Comparison of ENCODE assay signal across 8 cellular contexts in genomic region chr4:54657556-54658313, GRCh38. TPM values are rescaled to one million over a fixed set of nuclear protein-coding genes. Genes with fewer than 3 reads are reported as not detected.
DNase-seq lines count a peak whose midpoint lies in the region; ATAC-seq, FAIRE-seq and TF ChIP-seq lines count a peak whose summit lies in the region.

TSS of gene KIT (plus strand) at chr4:54657957. CDS start at chr4:54658015, 58 bp downstream.

- no peak within 1 kb of the TSS for H3K27ac Mint-ChIP-seq in T-cell
- H3K27ac Mint-ChIP-seq in central memory CD8-positive, alpha-beta T cell (ENCODE audit: low read depth): no peak within 1 kb of the TSS

- intact Hi-C loops in left colon (cut with DNase I, micrococcal nuclease): no loop called here

- CTCF ChIA-PET in T-cell (lab: Charles Lee): no interaction called here

- FAIRE-seq in urothelium cell line (lab: Jason Lieb, UNC): no peak

- peak within 1 kb of the TSS; percentile 70 to 83 (median 75) for H3K4me3 Mint-ChIP-seq in T-cell
- H3K4me3 Mint-ChIP-seq in central memory CD8-positive, alpha-beta T cell: peak within 1 kb of the TSS; percentile 57

- TF ChIP-seq RAD21 in Ishikawa (IDR thresholded peaks at IDR 0.05; ENCODE audit: low read depth): no peak

- peaks cover 44 to 65% of the 10 kb centered on the region in 2 donors for H3K27me3 Mint-ChIP-seq in T-cell
- H3K27me3 Mint-ChIP-seq in central memory CD8-positive, alpha-beta T cell: peaks cover 78% of the 10 kb centered on the region

- no peak for TF ChIP-seq EP300 in Ishikawa (IDR thresholded peaks at IDR 0.05; ENCODE audit: borderline replicate concordance)

- ATAC-seq in T-cell (replicated peaks in 1 of 4) (peak; percentile 28 to 70 (median 44)), left colon (peak; percentile 60)
- no peak for ATAC-seq in central memory CD8-positive, alpha-beta T cell (replicated peaks; ENCODE audit: extremely low read depth, poor library complexity, severe bottlenecking)

- DNase-seq in DMS153 treated with DMSO at 0.1 percent for 48 hours (lab: John Stamatoyannopoulos, UW; ENCODE audit: unreplicated experiment): peak; percentile 80
- peak in 12 of 34 experiments; percentile 1 to 26 (median 14) for DNase-seq in T-cell
- no peak for DNase-seq in central memory CD8-positive, alpha-beta T cell (ENCODE audit: low spot score in 2 of 2)
- peak; percentile 38 to 42 for DNase-seq in left colon
- peak; percentile 21 to 30 for DNase-seq in stimulated activated CD4-positive, alpha-beta T cell treated with anti-CD3 and anti-CD28 coated beads, Interleukin-2, amount 100 ng/mL, for 24 hours
- DNase-seq in NCI-H226: no peak
- no peak for DNase-seq in urothelium cell line (ENCODE audit: low spot score)

- no peaks in the 10 kb centered on the region for H3K9me3 Mint-ChIP-seq in T-cell
- peaks cover 8% of the 10 kb centered on the region for H3K9me3 Mint-ChIP-seq in central memory CD8-positive, alpha-beta T cell

- POLR2A ChIA-PET in T-cell (lab: Charles Lee): no interaction called here

- H3K36me3 Mint-ChIP-seq in T-cell: no peaks in the 10 kb centered on the region
- H3K36me3 Mint-ChIP-seq in central memory CD8-positive, alpha-beta T cell (ENCODE audit: insufficient read depth): no peaks in the 10 kb centered on the region

- H3K4me1 Mint-ChIP-seq in T-cell: peaks cover 15 to 18% (median 17%) of the 10 kb centered on the region in 3 donors
- no peaks in the 10 kb centered on the region for H3K4me1 Mint-ChIP-seq in central memory CD8-positive, alpha-beta T cell

TF ChIP-seq in Ishikawa, 13 proteins besides CTCF, POLR2A, EP300 and RAD21:
- TF ChIP-seq REST (IDR thresholded peaks at IDR 0.05; ENCODE audit: low read depth) (no peak), USF1 (IDR thresholded peaks at IDR 0.05) (no peak), ZBTB7A (IDR thresholded peaks at IDR 0.05; ENCODE audit: low read depth) (0 out of 2 replicates have a peak, but pooled peaks have one; percentile 40), MAX (IDR thresholded peaks at IDR 0.05) (peak; percentile 51), NFIC (IDR thresholded peaks at IDR 0.05) (no peak), YY1 (IDR thresholded peaks at IDR 0.05; ENCODE audit: low read depth) (no peak), TAF1 (IDR thresholded peaks at IDR 0.05; ENCODE audit: low read depth) (no peak), EGR1 (IDR thresholded peaks at IDR 0.05) (no peak), TEAD4 (IDR thresholded peaks at IDR 0.05) (no peak)

RNA-seq across cellular contexts. Expression of gene KIT, which starts in this region (rescaled TPM):
- 1 to 10 TPM in 4 of 5 donors, under 1 TPM in 1; 0.98 to 6.6 (median 3.6) TPM for total RNA-seq in T-cell
- 1 to 10 TPM; 4.1 to 10.0 TPM for total RNA-seq in left colon

Comparison
In these comparisons a context has a peak if more than half of its experiments do, and no peak if none do; other contexts are left out.
1. DNase-seq: peak in DMS153 treated with DMSO at 0.1 percent for 48 hours (single experiment), left colon (2 of 2) and stimulated activated CD4-positive, alpha-beta T cell treated with anti-CD3 and anti-CD28 coated beads, Interleukin-2, amount 100 ng/mL, for 24 hours (2 of 2); none in central memory CD8-positive, alpha-beta T cell (0 of 2), NCI-H226 (single experiment) and urothelium cell line (single experiment).